Comparison of ENCODE assay signal across 20 cellular contexts in genomic region chr3:115111632-115112031, GRCh38. TPM values are rescaled to one million over a fixed set of nuclear protein-coding genes. Genes with fewer than 3 reads are reported as not detected.
DNase-seq lines count a peak whose midpoint lies in the region; ATAC-seq and TF ChIP-seq lines count a peak whose summit lies in the region.
"Had no signal": no experiment of that assay in that cellular context is flagged by ENCODE, and none has a peak within 500 bp of the region (broad histone marks: within the 10 kb centered on the region; RNA-seq: fewer than 3 reads in every experiment).

No MANE protein-coding gene starts in this region.

- peaks cover 4% of the 10 kb centered on the region for H3K9me3 ChIP-seq in left ventricle myocardium inferior (replicated peaks)
- H3K9me3 ChIP-seq in skeletal muscle tissue (ENCODE audit: control insufficient read depth in 3 of 3, low read length in 3 of 3): no peaks in the 10 kb centered on the region

- no peak overlapping the region for H3K9ac ChIP-seq in skeletal muscle tissue (ENCODE audit: low read depth in 1 of 3, low read length in 3 of 3)

- ATAC-seq in left cardiac atrium (no peak), left ventricle myocardium superior (peak; percentile 64), HG02885 (IDR thresholded peaks at IDR 0.05; ENCODE audit: poor library complexity, unreplicated experiment) (no peak)
- ATAC-seq: HCT116, SK-N-SH treated with all-trans-retinoic acid at 6 μM for 48 hours had no signal

- no peak for DNase-seq in left ventricle myocardium inferior
- no peak for DNase-seq in left cardiac atrium
- DNase-seq in M059J (ENCODE audit: low read depth): peak; percentile 10
- no peak for DNase-seq in left ventricle myocardium superior
- no peak for DNase-seq in DMS153 (lab: John Stamatoyannopoulos, UW)
- DNase-seq in NCI-H748 treated with DMSO at 0.1 percent for 48 hours (lab: John Stamatoyannopoulos, UW): no peak
- DNase-seq: CD4-positive, CD25-positive, alpha-beta regulatory T cell; DMS79; KG1; MV-4-11; NCI-H1694 treated with DMSO at 0.1 percent for 48 hours; NCI-H2081 treated with DMSO at 0.1 percent for 48 hours; NCI-H446; NCI-H526; OCI-M1; SIG-M5 had no signal

- intact Hi-C loops in left ventricle myocardium inferior (cut with micrococcal nuclease): no loop called here
- intact Hi-C loops in left cardiac atrium (cut with DNase I): no loop called here
- intact Hi-C loops in left ventricle myocardium superior (cut with micrococcal nuclease): no loop called here

- TF ChIP-seq CTCF in left ventricle myocardium inferior (IDR thresholded peaks at IDR 0.05; ENCODE audit: borderline replicate concordance): no peak

- H3K4me3 ChIP-seq in left ventricle myocardium inferior (no peak overlapping the region), skeletal muscle tissue (ENCODE audit: low read length in 3 of 3) (no peak overlapping the region)

- H3K36me3 ChIP-seq in left ventricle myocardium inferior (peaks cover 6% of the 10 kb centered on the region), skeletal muscle tissue (ENCODE audit: control insufficient read depth in 3 of 3, insufficient read depth in 3 of 3, low read length in 3 of 3) (peaks cover 3% of the 10 kb centered on the region in 3 donors)

- H3K27me3 ChIP-seq in left ventricle myocardium inferior (ENCODE audit: low read depth): no peaks in the 10 kb centered on the region
- no peaks in the 10 kb centered on the region for H3K27me3 ChIP-seq in skeletal muscle tissue (ENCODE audit: control insufficient read depth in 3 of 3, insufficient read depth in 3 of 3, low read length in 3 of 3)

- H3K27ac ChIP-seq in left ventricle myocardium inferior (replicated peaks) (peak overlapping the region; percentile 57), skeletal muscle tissue (ENCODE audit: low read depth, low read length) (peak overlapping the region; percentile 48)

- peaks cover 42% of the 10 kb centered on the region for H3K4me1 ChIP-seq in left ventricle myocardium inferior
- H3K4me1 ChIP-seq in skeletal muscle tissue (ENCODE audit: control insufficient read depth in 3 of 3, insufficient read depth in 3 of 3, low read length in 3 of 3): peaks cover 0 to 3% (median 0%) of the 10 kb centered on the region in 3 donors

RNA-seq across cellular contexts. Expression of gene ZBTB20, which starts 35.5 kb away (rescaled TPM):
- total RNA-seq in left ventricle myocardium inferior (62.0 TPM), left cardiac atrium (10 to 100 TPM; 59.5 to 68.8 TPM), left ventricle myocardium superior (57.5 TPM), skeletal muscle tissue (23.5 TPM)
- total RNA-seq in M059J (2014; rRNA removed; shearing (Covaris generic)): 20.0 and 25.9 TPM in 2 replicates
